12 cellular contexts compared by ENCODE assay signal in genomic region chr20:11235058-11235457, GRCh38.
DNase-seq lines count a peak whose midpoint lies in the region; ATAC-seq, FAIRE-seq and TF ChIP-seq lines count a peak whose summit lies in the region.
"Had no signal": no experiment of that assay in that cellular context is flagged by ENCODE, and none has a peak within 500 bp of the region (broad histone marks: within the 10 kb centered on the region; RNA-seq: fewer than 3 reads in every experiment).

No MANE protein-coding gene starts in this region.

- ATAC-seq in RWPE2 (ENCODE audit: low read depth), result peak; percentile 38; the same call in 1 of the 3 replicates

- peaks cover 12% of the 10 kb centered on the region for H3K4me1 ChIP-seq in RWPE2 (ENCODE audit: insufficient read depth, poor library complexity, severe bottlenecking)

- H3K27me3 ChIP-seq in RWPE2 (ENCODE audit: insufficient read depth, poor library complexity, severe bottlenecking), result no peaks in the 10 kb centered on the region

- no peaks in the 10 kb centered on the region for H3K36me3 ChIP-seq in RWPE2 (ENCODE audit: low read depth)

- TF ChIP-seq CTCF in RWPE2 (IDR thresholded peaks at IDR 0.05; ENCODE audit: poor library complexity, severe bottlenecking), result no peak
- TF ChIP-seq CTCF in fibroblast of villous mesenchyme (IDR thresholded peaks at IDR 0.05; ENCODE audit: insufficient read depth, low read depth, low read length), result no peak

- no peak for FAIRE-seq in H54 (lab: Jason Lieb, UNC)
- FAIRE-seq: D721Med, islet of Langerhans had no signal

- DNase-seq in H54 (ENCODE audit: insufficient read length, low spot score) (peak; percentile 4), RWPE2 (ENCODE audit: low spot score) (no peak), fibroblast of villous mesenchyme (ENCODE audit: low read depth) (peak; percentile 75), renal cortical epithelial cell (ENCODE audit: low read depth) (peak; percentile 96), NCI-H345 treated with DMSO at 0.1 percent for 48 hours (lab: John Stamatoyannopoulos, UW; ENCODE audit: unreplicated experiment) (no peak), hippocampal formation (lab: John Stamatoyannopoulos, UW) (no peak)
- DNase-seq in activated CD4-positive, alpha-beta T cell treated with anti-CD3 and anti-CD28 coated beads for 4 hours, result no peak
- no peak for DNase-seq in activated CD4-positive, CD25-positive, alpha-beta regulatory T cell (lab: John Stamatoyannopoulos, UW)
- DNase-seq: activated gamma-delta T cell treated with Interleukin-2 at 50 U/mL for 16 hours, MV-4-11 had no signal

- no peak for TF ChIP-seq POLR2A in H54 (IDR thresholded peaks at IDR 0.05; ENCODE audit: low read depth, low read length)

- H3K27ac ChIP-seq in RWPE2 (ENCODE audit: poor library complexity, severe bottlenecking), result peak overlapping the region; percentile 35

- H3K4me3 ChIP-seq in RWPE2 (ENCODE audit: severe bottlenecking) (no peak overlapping the region), fibroblast of villous mesenchyme (ENCODE audit: low read depth, low read length) (no peak overlapping the region)

- no peaks in the 10 kb centered on the region for H3K9me3 ChIP-seq in RWPE2 (ENCODE audit: severe bottlenecking)

Comparison
In these comparisons a context has a peak if more than half of its experiments do, and no peak if none do; other contexts are left out.
1. DNase-seq: peak in H54 (single experiment), fibroblast of villous mesenchyme (single experiment) and renal cortical epithelial cell (single experiment); none in RWPE2 (single experiment), NCI-H345 treated with DMSO at 0.1 percent for 48 hours (single experiment), activated CD4-positive, alpha-beta T cell treated with anti-CD3 and anti-CD28 coated beads for 4 hours (0 of 2), hippocampal formation (0 of 2) and activated CD4-positive, CD25-positive, alpha-beta regulatory T cell (0 of 4).